In genomic region chr1:170461362-170461761, GRCh38 we compare ENCODE assay signal across 22 cellular contexts.
DNase-seq lines count a peak whose midpoint lies in the region; ATAC-seq, FAIRE-seq and TF ChIP-seq lines count a peak whose summit lies in the region.
"Had no signal": no experiment of that assay in that cellular context is flagged by ENCODE, and none has a peak within 500 bp of the region (broad histone marks: within the 10 kb centered on the region; RNA-seq: fewer than 3 reads in every experiment).

No MANE protein-coding gene starts in this region.

- H3K56ac ChIP-seq in mesendoderm (ENCODE audit: low read length): no peak overlapping the region

- peaks cover 13% of the 10 kb centered on the region for H3K4me1 Mint-ChIP-seq in astrocyte (ENCODE audit: low read depth, unreplicated experiment)
- no peaks in the 10 kb centered on the region for H3K4me1 Mint-ChIP-seq in natural killer cell treated with Interleukin-12 subunit alpha and Interleukin-12 subunit beta and Interleukin-15 and Interleukin-18, amount 100 ng/mL, for 72 hours (ENCODE audit: low read depth in 2 of 2)
- H3K4me1 Mint-ChIP-seq: activated naive CD4-positive, alpha-beta T cell treated with anti-CD3 and anti-CD28 coated beads, Interleukin-2, amount 50 U/mL, for 24 hours; central memory CD8-positive, alpha-beta T cell; endodermal cell had no signal

- no peak overlapping the region for H2BK15ac ChIP-seq in mesendoderm (replicated peaks; ENCODE audit: low read depth)

- FAIRE-seq in astrocyte (lab: Jason Lieb, UNC): peak; percentile 93
- no peak for FAIRE-seq in small intestine (lab: Jason Lieb, UNC)
- FAIRE-seq: GM18507, islet of Langerhans, RCC 7860 had no signal

- no peaks in the 10 kb centered on the region for H3K79me1 ChIP-seq in mesendoderm (ENCODE audit: low read length)

- H3K27me3 ChIP-seq in astrocyte (ENCODE audit: insufficient read depth, low read length) (no peaks in the 10 kb centered on the region), mesendoderm (ENCODE audit: insufficient read depth, low read length, poor library complexity) (no peaks in the 10 kb centered on the region), small intestine (ENCODE audit: control insufficient read depth in 2 of 2, insufficient read depth in 2 of 2, low read length in 2 of 2) (no peaks in the 10 kb centered on the region)
- H3K27me3 ChIP-seq: sigmoid colon, thyroid gland had no signal

- H3K9ac ChIP-seq in astrocyte (ENCODE audit: low read length): peak overlapping the region; percentile 68
- no peak overlapping the region for H3K9ac ChIP-seq in mesendoderm (ENCODE audit: low read length)

- WGBS in mesendoderm (ENCODE audit: extremely low coverage, insufficient coverage, low lambda C conversion rate): no CpG with 5 or more reads among the region's 1 CpG
- WGBS in small intestine, 3 donors: 83 to 91% (median 90%) methylated on average over 1 of the region's 1 CpG

- H3K9me3 Mint-ChIP-seq in astrocyte (ENCODE audit: unreplicated experiment): peaks cover 9% of the 10 kb centered on the region
- H3K9me3 Mint-ChIP-seq in natural killer cell treated with Interleukin-12 subunit alpha and Interleukin-12 subunit beta and Interleukin-15 and Interleukin-18, amount 100 ng/mL, for 72 hours: peaks cover 5% of the 10 kb centered on the region

- no peak overlapping the region for H3K4me3 Mint-ChIP-seq in astrocyte (ENCODE audit: unreplicated experiment)
- H3K4me3 Mint-ChIP-seq in natural killer cell treated with Interleukin-12 subunit alpha and Interleukin-12 subunit beta and Interleukin-15 and Interleukin-18, amount 100 ng/mL, for 72 hours: no peak overlapping the region
- H3K4me3 Mint-ChIP-seq: activated naive CD4-positive, alpha-beta T cell treated with anti-CD3 and anti-CD28 coated beads, Interleukin-2, amount 50 U/mL, for 24 hours; activated T-cell treated with anti-CD3 and anti-CD28 coated beads, Interleukin-2, amount 50 U/mL, for 24 hours; central memory CD8-positive, alpha-beta T cell; endodermal cell had no signal

- no peak overlapping the region for H3K18ac ChIP-seq in mesendoderm (ENCODE audit: low read length)

- no peak overlapping the region for H2AK5ac ChIP-seq in mesendoderm (ENCODE audit: low read length)

- H3K27ac ChIP-seq in astrocyte (ENCODE audit: low read depth, low read length) (peak overlapping the region; percentile 89), mesendoderm (ENCODE audit: low read depth, low read length) (no peak overlapping the region), small intestine (ENCODE audit: low read depth in 1 of 2, low read length in 1 of 2) (no peak overlapping the region)
- H3K27ac ChIP-seq: thyroid gland had no signal

- H3K36me3 Mint-ChIP-seq in astrocyte (ENCODE audit: low read depth, unreplicated experiment): no peaks in the 10 kb centered on the region
- no peaks in the 10 kb centered on the region for H3K36me3 Mint-ChIP-seq in natural killer cell treated with Interleukin-12 subunit alpha and Interleukin-12 subunit beta and Interleukin-15 and Interleukin-18, amount 100 ng/mL, for 72 hours

- H3K79me2 ChIP-seq in astrocyte (ENCODE audit: insufficient read depth, low read length) (no peaks in the 10 kb centered on the region), mesendoderm (ENCODE audit: control insufficient read depth, insufficient read depth, low read length) (no peaks in the 10 kb centered on the region)

- no peaks in the 10 kb centered on the region for H3K9me3 ChIP-seq in astrocyte (ENCODE audit: insufficient read depth, low read depth, low read length)
- no peaks in the 10 kb centered on the region for H3K9me3 ChIP-seq in small intestine (ENCODE audit: control insufficient read depth, low read depth)
- H3K9me3 ChIP-seq: sigmoid colon, thyroid gland had no signal

- ATAC-seq in HG03439 (IDR thresholded peaks at IDR 0.05; ENCODE audit: unreplicated experiment) (no peak), HG02798 (IDR thresholded peaks at IDR 0.05; ENCODE audit: poor library complexity, unreplicated experiment) (no peak)
- ATAC-seq in natural killer cell treated with Interleukin-12 subunit alpha and Interleukin-12 subunit beta and Interleukin-15 and Interleukin-18, amount 100 ng/mL, for 72 hours: no peak

- H3K36me3 ChIP-seq in astrocyte (ENCODE audit: insufficient read depth, low read length): no peaks in the 10 kb centered on the region
- H3K36me3 ChIP-seq in mesendoderm (ENCODE audit: control insufficient read depth, insufficient read depth, low read length): no peaks in the 10 kb centered on the region
- no peaks in the 10 kb centered on the region for H3K36me3 ChIP-seq in small intestine (ENCODE audit: control insufficient read depth in 2 of 2, insufficient read depth in 2 of 2, low read length in 2 of 2)
- H3K36me3 ChIP-seq: sigmoid colon, thyroid gland had no signal

- DNase-seq in A172 (ENCODE audit: low spot score) (peak; percentile 83), GM04503 (ENCODE audit: low read depth) (peak; percentile 65), astrocyte (ENCODE audit: low read depth) (peak; percentile 86), mesendoderm (peak; percentile 29), small intestine (no peak)
- no peak for DNase-seq in natural killer cell treated with Interleukin-12 subunit alpha and Interleukin-12 subunit beta and Interleukin-15 and Interleukin-18, amount 100 ng/mL, for 72 hours (ENCODE audit: low spot score)
- DNase-seq: activated T-cell treated with anti-CD3 and anti-CD28 coated beads, Interleukin-2, amount 50 U/mL, for 24 hours; Calu3; endodermal cell; glutamatergic neuron; NCI-H187 treated with DMSO at 0.1 percent for 48 hours; NCI-H526; sigmoid colon; stimulated activated CD4-positive, alpha-beta T cell treated with anti-CD3 and anti-CD28 coated beads, Interleukin-4, amount 100 ng/mL, for 4 hours; thyroid gland had no signal

- no peak overlapping the region for H3K23ac ChIP-seq in mesendoderm (ENCODE audit: low read length)

- no peak overlapping the region for H3K4ac ChIP-seq in mesendoderm (ENCODE audit: low read depth, low read length)

- H3K4me1 ChIP-seq in astrocyte (ENCODE audit: insufficient read depth, low read length): peaks cover 14% of the 10 kb centered on the region
- no peaks in the 10 kb centered on the region for H3K4me1 ChIP-seq in mesendoderm (ENCODE audit: control insufficient read depth, low read depth, low read length)
- H3K4me1 ChIP-seq in small intestine (ENCODE audit: control insufficient read depth in 2 of 2, insufficient read depth in 1 of 2, low read depth in 1 of 2, low read length in 1 of 2): no peaks in the 10 kb centered on the region
- H3K4me1 ChIP-seq: sigmoid colon, thyroid gland had no signal

- H3K4me2 ChIP-seq in astrocyte (ENCODE audit: low read length): peak overlapping the region; percentile 60
- no peak overlapping the region for H3K4me2 ChIP-seq in mesendoderm (ENCODE audit: low read length)

- H2BK5ac ChIP-seq in mesendoderm (ENCODE audit: low read length): no peak overlapping the region

- H3K27ac Mint-ChIP-seq in astrocyte (ENCODE audit: unreplicated experiment): peak overlapping the region; percentile 79
- no peak overlapping the region for H3K27ac Mint-ChIP-seq in natural killer cell treated with Interleukin-12 subunit alpha and Interleukin-12 subunit beta and Interleukin-15 and Interleukin-18, amount 100 ng/mL, for 72 hours
- H3K27ac Mint-ChIP-seq: activated naive CD4-positive, alpha-beta T cell treated with anti-CD3 and anti-CD28 coated beads, Interleukin-2, amount 50 U/mL, for 24 hours; activated T-cell treated with anti-CD3 and anti-CD28 coated beads, Interleukin-2, amount 50 U/mL, for 24 hours; endodermal cell had no signal

- H4K8ac ChIP-seq in mesendoderm (ENCODE audit: low read depth, low read length): no peak overlapping the region

- no peak overlapping the region for H2AFZ ChIP-seq in astrocyte (ENCODE audit: low read depth, low read length)

- H4K5ac ChIP-seq in mesendoderm (ENCODE audit: low read length): no peak overlapping the region

- no peak overlapping the region for H2BK120ac ChIP-seq in mesendoderm (ENCODE audit: low read depth, low read length)

- no peak for TF ChIP-seq CTCF in astrocyte (IDR thresholded peaks at IDR 0.05; ENCODE audit: insufficient read depth, low read depth, low read length)

- no peaks in the 10 kb centered on the region for H3K27me3 Mint-ChIP-seq in astrocyte (ENCODE audit: low read depth, unreplicated experiment)
- H3K27me3 Mint-ChIP-seq in natural killer cell treated with Interleukin-12 subunit alpha and Interleukin-12 subunit beta and Interleukin-15 and Interleukin-18, amount 100 ng/mL, for 72 hours: peaks cover 7 to 49% of the 10 kb centered on the region in 2 donors

- H3K4me3 ChIP-seq in astrocyte (ENCODE audit: insufficient read depth, low read depth, low read length) (no peak overlapping the region), mesendoderm (ENCODE audit: low read length) (no peak overlapping the region), small intestine (ENCODE audit: low read depth in 1 of 2, low read length in 2 of 2) (no peak overlapping the region)
- H3K4me3 ChIP-seq: sigmoid colon, thyroid gland had no signal

- H4K20me1 ChIP-seq in astrocyte (ENCODE audit: insufficient read depth, low read length): no peaks in the 10 kb centered on the region

Comparison
In these comparisons a context has a peak if more than half of its experiments do, and no peak if none do; other contexts are left out.
1. DNase-seq: peak in A172 (single experiment), GM04503 (single experiment), astrocyte (single experiment) and mesendoderm (single experiment); none in natural killer cell treated with Interleukin-12 subunit alpha and Interleukin-12 subunit beta and Interleukin-15 and Interleukin-18, amount 100 ng/mL, for 72 hours (single experiment) and small intestine (single experiment).